Comparison of ENCODE assay signal across 6 cellular contexts in genomic region chr11:126268361-126268707, GRCh38. TPM values are rescaled to one million over a fixed set of nuclear protein-coding genes. Genes with fewer than 3 reads are reported as not detected.
DNase-seq lines count a peak whose midpoint lies in the region; ATAC-seq and TF ChIP-seq lines count a peak whose summit lies in the region.

No MANE protein-coding gene starts in this region.

- H3K36me3 ChIP-seq in smooth muscle cell (ENCODE audit: low read depth), result peaks cover 7% of the 10 kb centered on the region

- H3K9me3 ChIP-seq in smooth muscle cell (replicated peaks; ENCODE audit: low read depth), result no peaks in the 10 kb centered on the region

- H2AFZ ChIP-seq in smooth muscle cell (ENCODE audit: low read depth), result no peak overlapping the region

- no peaks in the 10 kb centered on the region for H3K27me3 ChIP-seq in smooth muscle cell (ENCODE audit: low read depth)

- H3K9ac ChIP-seq in smooth muscle cell (ENCODE audit: low read depth), result peak overlapping the region; percentile 93

- WGBS in smooth muscle cell (ENCODE audit: low lambda C conversion rate), result under 1% methylated on average over 21 of the region's 23 CpGs

- peak overlapping the region; percentile 83 for H3K4me3 ChIP-seq in smooth muscle cell

- DNase-seq in epidermal melanocyte (ENCODE audit: insufficient read length, low spot score), result peak; percentile 33
- DNase-seq in smooth muscle cell (lab: John Stamatoyannopoulos, UW; ENCODE audit: unreplicated experiment), result no peak
- no peak for DNase-seq in NAMALWA (ENCODE audit: low spot score)

- H3K27ac ChIP-seq in C4-2B (peak overlapping the region; percentile 92), smooth muscle cell (ENCODE audit: low read depth) (peak overlapping the region; percentile 88)

- H4K20me1 ChIP-seq in smooth muscle cell (ENCODE audit: low read depth), result peaks cover 3% of the 10 kb centered on the region

- peaks cover 37% of the 10 kb centered on the region for H3K79me2 ChIP-seq in smooth muscle cell (ENCODE audit: low read depth)

- no peaks in the 10 kb centered on the region for H3F3A ChIP-seq in smooth muscle cell (ENCODE audit: low read depth)

- H3K4me1 ChIP-seq in smooth muscle cell (ENCODE audit: low read depth), result peaks cover 14% of the 10 kb centered on the region

- ATAC-seq in HG03460 (IDR thresholded peaks at IDR 0.05; ENCODE audit: unreplicated experiment) (peak; percentile 0), GM18517 (IDR thresholded peaks at IDR 0.05; ENCODE audit: unreplicated experiment) (no peak)

- no peak for TF ChIP-seq CTCF in C4-2B (conservative IDR thresholded peaks at IDR 0.05)
- TF ChIP-seq CTCF in smooth muscle cell (IDR thresholded peaks at IDR 0.05; ENCODE audit: borderline replicate concordance, insufficient read depth, poor library complexity, severe bottlenecking), result no peak

- H3K4me2 ChIP-seq in smooth muscle cell, result peak overlapping the region; percentile 86

RNA-seq across cellular contexts. Expression of gene SRPRA, which starts 0.4 kb away (rescaled TPM):
- total RNA-seq in smooth muscle cell, result 104 and 115 TPM in 2 replicates
- polyA plus RNA-seq in smooth muscle cell, result 106 and 108 TPM in 2 replicates

RNA-seq across cellular contexts. Expression of gene FOXRED1, which starts 0.6 kb away (rescaled TPM):
- total RNA-seq in smooth muscle cell, result 8.1 and 18.6 TPM in 2 replicates
- polyA plus RNA-seq in smooth muscle cell, result 22.1 and 27.9 TPM in 2 replicates

RNA-seq across cellular contexts. Expression of gene TIRAP, which starts 14.6 kb away (rescaled TPM):
- total RNA-seq in smooth muscle cell, result 3.5 and 3.7 TPM in 2 replicates
- polyA plus RNA-seq in smooth muscle cell, result 2.9 and 5.1 TPM in 2 replicates

RNA-seq across cellular contexts. Expression of gene DCPS, which starts 35.5 kb away (rescaled TPM):
- total RNA-seq in smooth muscle cell, result 8.9 and 19.0 TPM in 2 replicates
- polyA plus RNA-seq in smooth muscle cell, result 25.4 and 34.1 TPM in 2 replicates

RNA-seq across cellular contexts. Expression of gene FAM118B, which starts 56.8 kb away (rescaled TPM):
- 14.3 and 32.1 TPM in 2 replicates for total RNA-seq in smooth muscle cell
- polyA plus RNA-seq in smooth muscle cell, result 26.1 and 31.6 TPM in 2 replicates
